ENCODE assay signal across 21 cellular contexts in genomic region chr10:66591865-66592264, GRCh38.
DNase-seq lines count a peak whose midpoint lies in the region; ATAC-seq and TF ChIP-seq lines count a peak whose summit lies in the region.
"Had no signal": no experiment of that assay in that cellular context is flagged by ENCODE, and none has a peak within 500 bp of the region (broad histone marks: within the 10 kb centered on the region; RNA-seq: fewer than 3 reads in every experiment).

No MANE protein-coding gene starts in this region.

- H3K4me3 ChIP-seq in RWPE2 (ENCODE audit: severe bottlenecking) (no peak overlapping the region), fibroblast of villous mesenchyme (ENCODE audit: low read depth, low read length) (no peak overlapping the region), skeletal muscle satellite cell (ENCODE audit: low read length) (no peak overlapping the region), gastrocnemius medialis (no peak overlapping the region)
- H3K4me3 ChIP-seq: hepatocyte, MG63, thoracic aorta, vagina had no signal

- no peak overlapping the region for H3K27ac ChIP-seq in RWPE2 (ENCODE audit: poor library complexity, severe bottlenecking)
- no peak overlapping the region for H3K27ac ChIP-seq in gastrocnemius medialis
- H3K27ac ChIP-seq: hepatocyte, thoracic aorta, vagina had no signal

- H3K36me3 ChIP-seq in RWPE2 (ENCODE audit: low read depth) (no peaks in the 10 kb centered on the region), skeletal muscle satellite cell (ENCODE audit: insufficient read depth, low read length) (no peaks in the 10 kb centered on the region), gastrocnemius medialis (no peaks in the 10 kb centered on the region)
- H3K36me3 ChIP-seq: MG63, thoracic aorta, vagina had no signal

- H3K4me2 ChIP-seq in skeletal muscle satellite cell (ENCODE audit: low read length), result peak overlapping the region; percentile 51
- H3K4me2 ChIP-seq: hepatocyte had no signal

- H3K9me3 ChIP-seq in RWPE2 (ENCODE audit: severe bottlenecking) (peaks cover 2% of the 10 kb centered on the region), skeletal muscle satellite cell (replicated peaks; ENCODE audit: low read length) (no peaks in the 10 kb centered on the region), gastrocnemius medialis (no peaks in the 10 kb centered on the region)
- H3K9me3 ChIP-seq: MG63, thoracic aorta, vagina had no signal

- H3K4me1 ChIP-seq in RWPE2 (ENCODE audit: insufficient read depth, poor library complexity, severe bottlenecking), result peaks cover 4% of the 10 kb centered on the region
- H3K4me1 ChIP-seq in skeletal muscle satellite cell (ENCODE audit: control insufficient read depth, insufficient read depth, low read length), result peaks cover 11% of the 10 kb centered on the region
- no peaks in the 10 kb centered on the region for H3K4me1 ChIP-seq in gastrocnemius medialis
- H3K4me1 ChIP-seq: vagina had no signal

- intact Hi-C loops in gastrocnemius medialis (cut with DNase I; ENCODE audit: low total_unique reads), result no loop called here

- TF ChIP-seq CTCF in RWPE2 (IDR thresholded peaks at IDR 0.05; ENCODE audit: poor library complexity, severe bottlenecking) (no peak), fibroblast of villous mesenchyme (IDR thresholded peaks at IDR 0.05; ENCODE audit: insufficient read depth, low read depth, low read length) (no peak), gastrocnemius medialis (IDR thresholded peaks at IDR 0.05 in 4 of 5, conservative IDR thresholded peaks at IDR 0.05 in 1 of 5) (no peak)

- H3K9ac ChIP-seq in skeletal muscle satellite cell (ENCODE audit: low read depth, low read length), result no peak overlapping the region

- no peak for TF ChIP-seq POLR2A in gastrocnemius medialis (IDR thresholded peaks at IDR 0.05)

- in situ Hi-C loops in gastrocnemius medialis (cut with MboI; ENCODE audit: low sequenced_read_pairs in 4 of 4), result no loop called here

- DNase-seq in ELR (ENCODE audit: low read depth), result peak; percentile 72
- DNase-seq in RWPE2 (ENCODE audit: low spot score), result no peak
- peak; percentile 15 for DNase-seq in fibroblast of villous mesenchyme (ENCODE audit: low read depth)
- DNase-seq in AG08396 (ENCODE audit: low spot score), result no peak
- DNase-seq in gastrocnemius medialis, result no peak
- DNase-seq: activated CD4-positive, alpha-beta T cell treated with anti-CD3 and anti-CD28 coated beads, Interleukin-2, amount 50 U/mL, for 1 hour; aorta; CD4-positive, CD25-positive, alpha-beta regulatory T cell; cerebellar nuclear complex; DMS153; MG63; natural killer cell; NCI-H2081; NCI-H82; stimulated activated CD4-positive, alpha-beta T cell treated with anti-CD3 and anti-CD28 coated beads, Interleukin-4, amount 100 ng/mL, for 4 hours; stimulated activated naive CD4-positive, alpha-beta T cell treated with Interleukin-2 at 50 U/mL for 16 hours had no signal

- H3K27me3 ChIP-seq in RWPE2 (ENCODE audit: insufficient read depth, poor library complexity, severe bottlenecking), result no peaks in the 10 kb centered on the region
- H3K27me3 ChIP-seq in skeletal muscle satellite cell (ENCODE audit: control insufficient read depth, insufficient read depth, low read length), result no peaks in the 10 kb centered on the region
- no peaks in the 10 kb centered on the region for H3K27me3 ChIP-seq in gastrocnemius medialis
- H3K27me3 ChIP-seq: hepatocyte, MG63, vagina had no signal

- 0 out of 3 replicates have a peak, but pooled peaks have one; percentile 40 for ATAC-seq in RWPE2 (ENCODE audit: low read depth)
- ATAC-seq in gastrocnemius medialis, result no peak
- no peak for ATAC-seq in HG03432 (IDR thresholded peaks at IDR 0.05; ENCODE audit: unreplicated experiment)
- ATAC-seq: natural killer cell had no signal

Comparison
In these comparisons a context has a peak if more than half of its experiments do, and no peak if none do; other contexts are left out.
1. DNase-seq: peak in ELR (single experiment) and fibroblast of villous mesenchyme (single experiment); none in RWPE2 (single experiment), AG08396 (single experiment) and gastrocnemius medialis (0 of 2).